Comparison of ENCODE assay signal across 1 cellular context in the genomic region with DNA sequence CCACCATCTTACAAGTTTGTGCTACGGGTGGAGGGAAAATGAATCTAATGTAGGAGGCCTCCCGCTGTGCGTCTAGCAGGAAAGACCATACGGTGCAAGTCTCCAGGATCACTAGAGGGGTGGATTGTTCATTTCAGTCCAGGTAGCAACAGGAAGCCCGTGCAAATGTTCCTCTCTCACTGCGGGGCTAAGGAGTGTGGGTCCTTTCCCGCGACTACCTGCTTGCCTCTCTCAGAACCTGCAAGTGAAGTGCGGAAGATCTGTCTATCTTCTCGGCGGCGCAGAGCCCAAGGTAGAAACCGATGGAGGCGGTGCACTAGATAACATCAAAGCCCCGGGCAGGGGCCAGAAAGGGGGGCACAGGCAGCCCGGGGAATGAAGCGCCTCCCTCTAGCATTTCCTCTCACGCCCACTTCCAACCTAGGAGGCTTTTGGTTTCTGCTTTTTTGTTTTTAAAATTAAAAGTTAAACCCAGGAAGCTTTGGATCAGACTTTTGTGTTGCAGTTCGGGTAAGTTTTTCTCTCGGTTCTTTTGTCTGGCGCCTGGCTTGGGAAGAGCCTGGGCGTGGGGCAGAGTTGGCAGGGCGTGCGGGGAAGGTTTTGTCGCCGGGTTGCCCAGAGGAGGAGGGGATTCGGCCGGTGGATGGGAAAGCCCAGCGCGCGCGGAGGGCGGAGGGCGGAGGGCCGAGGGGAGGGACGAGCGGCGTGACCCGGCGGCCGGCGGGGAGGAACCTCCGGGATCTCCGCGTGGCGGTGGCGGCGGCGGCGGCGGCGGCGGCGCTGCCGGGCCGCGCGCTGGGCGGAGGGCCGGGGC.
A peak's percentile ranks its signal among the peaks of the same experiment; 100 is the strongest.
TF ChIP-seq lines count a peak whose summit lies in the region.

No MANE protein-coding gene starts in this region.

TF ChIP-seq in HepG2, 621 proteins besides CTCF, POLR2A, EP300 and RAD21 (continued from another document and continues in another):
- TF ChIP-seq, protein P1, sequence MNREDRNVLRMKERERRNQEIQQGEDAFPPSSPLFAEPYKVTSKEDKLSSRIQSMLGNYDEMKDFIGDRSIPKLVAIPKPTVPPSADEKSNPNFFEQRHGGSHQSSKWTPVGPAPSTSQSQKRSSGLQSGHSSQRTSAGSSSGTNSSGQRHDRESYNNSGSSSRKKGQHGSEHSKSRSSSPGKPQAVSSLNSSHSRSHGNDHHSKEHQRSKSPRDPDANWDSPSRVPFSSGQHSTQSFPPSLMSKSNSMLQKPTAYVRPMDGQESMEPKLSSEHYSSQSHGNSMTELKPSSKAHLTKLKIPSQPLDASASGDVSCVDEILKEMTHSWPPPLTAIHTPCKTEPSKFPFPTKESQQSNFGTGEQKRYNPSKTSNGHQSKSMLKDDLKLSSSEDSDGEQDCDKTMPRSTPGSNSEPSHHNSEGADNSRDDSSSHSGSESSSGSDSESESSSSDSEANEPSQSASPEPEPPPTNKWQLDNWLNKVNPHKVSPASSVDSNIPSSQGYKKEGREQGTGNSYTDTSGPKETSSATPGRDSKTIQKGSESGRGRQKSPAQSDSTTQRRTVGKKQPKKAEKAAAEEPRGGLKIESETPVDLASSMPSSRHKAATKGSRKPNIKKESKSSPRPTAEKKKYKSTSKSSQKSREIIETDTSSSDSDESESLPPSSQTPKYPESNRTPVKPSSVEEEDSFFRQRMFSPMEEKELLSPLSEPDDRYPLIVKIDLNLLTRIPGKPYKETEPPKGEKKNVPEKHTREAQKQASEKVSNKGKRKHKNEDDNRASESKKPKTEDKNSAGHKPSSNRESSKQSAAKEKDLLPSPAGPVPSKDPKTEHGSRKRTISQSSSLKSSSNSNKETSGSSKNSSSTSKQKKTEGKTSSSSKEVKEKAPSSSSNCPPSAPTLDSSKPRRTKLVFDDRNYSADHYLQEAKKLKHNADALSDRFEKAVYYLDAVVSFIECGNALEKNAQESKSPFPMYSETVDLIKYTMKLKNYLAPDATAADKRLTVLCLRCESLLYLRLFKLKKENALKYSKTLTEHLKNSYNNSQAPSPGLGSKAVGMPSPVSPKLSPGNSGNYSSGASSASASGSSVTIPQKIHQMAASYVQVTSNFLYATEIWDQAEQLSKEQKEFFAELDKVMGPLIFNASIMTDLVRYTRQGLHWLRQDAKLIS (CRISPR knock-in tag; IDR thresholded peaks at IDR 0.05) = no peak
- no peak for TF ChIP-seq GZF1 (CRISPR knock-in tag; IDR thresholded peaks at IDR 0.05)
- TF ChIP-seq ARHGAP35 (CRISPR knock-in tag; IDR thresholded peaks at IDR 0.05; ENCODE audit: borderline replicate concordance) = no peak; the same call in 1 of the 2 replicates
- 0 out of 2 replicates have a peak, but pooled peaks have one; percentile 22 for TF ChIP-seq KDM3A (CRISPR knock-in tag; IDR thresholded peaks at IDR 0.05; ENCODE audit: low read depth)
- TF ChIP-seq ZC3H13 (CRISPR knock-in tag; IDR thresholded peaks at IDR 0.05) = no peak
- TF ChIP-seq, protein P2, sequence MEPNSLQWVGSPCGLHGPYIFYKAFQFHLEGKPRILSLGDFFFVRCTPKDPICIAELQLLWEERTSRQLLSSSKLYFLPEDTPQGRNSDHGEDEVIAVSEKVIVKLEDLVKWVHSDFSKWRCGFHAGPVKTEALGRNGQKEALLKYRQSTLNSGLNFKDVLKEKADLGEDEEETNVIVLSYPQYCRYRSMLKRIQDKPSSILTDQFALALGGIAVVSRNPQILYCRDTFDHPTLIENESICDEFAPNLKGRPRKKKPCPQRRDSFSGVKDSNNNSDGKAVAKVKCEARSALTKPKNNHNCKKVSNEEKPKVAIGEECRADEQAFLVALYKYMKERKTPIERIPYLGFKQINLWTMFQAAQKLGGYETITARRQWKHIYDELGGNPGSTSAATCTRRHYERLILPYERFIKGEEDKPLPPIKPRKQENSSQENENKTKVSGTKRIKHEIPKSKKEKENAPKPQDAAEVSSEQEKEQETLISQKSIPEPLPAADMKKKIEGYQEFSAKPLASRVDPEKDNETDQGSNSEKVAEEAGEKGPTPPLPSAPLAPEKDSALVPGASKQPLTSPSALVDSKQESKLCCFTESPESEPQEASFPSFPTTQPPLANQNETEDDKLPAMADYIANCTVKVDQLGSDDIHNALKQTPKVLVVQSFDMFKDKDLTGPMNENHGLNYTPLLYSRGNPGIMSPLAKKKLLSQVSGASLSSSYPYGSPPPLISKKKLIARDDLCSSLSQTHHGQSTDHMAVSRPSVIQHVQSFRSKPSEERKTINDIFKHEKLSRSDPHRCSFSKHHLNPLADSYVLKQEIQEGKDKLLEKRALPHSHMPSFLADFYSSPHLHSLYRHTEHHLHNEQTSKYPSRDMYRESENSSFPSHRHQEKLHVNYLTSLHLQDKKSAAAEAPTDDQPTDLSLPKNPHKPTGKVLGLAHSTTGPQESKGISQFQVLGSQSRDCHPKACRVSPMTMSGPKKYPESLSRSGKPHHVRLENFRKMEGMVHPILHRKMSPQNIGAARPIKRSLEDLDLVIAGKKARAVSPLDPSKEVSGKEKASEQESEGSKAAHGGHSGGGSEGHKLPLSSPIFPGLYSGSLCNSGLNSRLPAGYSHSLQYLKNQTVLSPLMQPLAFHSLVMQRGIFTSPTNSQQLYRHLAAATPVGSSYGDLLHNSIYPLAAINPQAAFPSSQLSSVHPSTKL (CRISPR knock-in tag; IDR thresholded peaks at IDR 0.05) = peak; percentile 71; the same call in 1 of the 2 replicates
- no peak for TF ChIP-seq CBFB (CRISPR knock-in tag; IDR thresholded peaks at IDR 0.05)
- TF ChIP-seq HNRNPH1 (optimal IDR thresholded peaks at IDR 0.05; ENCODE audit: low read depth, low read length) = no peak
- TF ChIP-seq ZBTB42 (CRISPR knock-in tag; IDR thresholded peaks at IDR 0.05) = no peak
- TF ChIP-seq GATAD2A (CRISPR knock-in tag; IDR thresholded peaks at IDR 0.05) = peak; percentile 80
- TF ChIP-seq ZNF33A (CRISPR knock-in tag; IDR thresholded peaks at IDR 0.05; ENCODE audit: borderline replicate concordance) = no peak
- TF ChIP-seq, protein P3, sequence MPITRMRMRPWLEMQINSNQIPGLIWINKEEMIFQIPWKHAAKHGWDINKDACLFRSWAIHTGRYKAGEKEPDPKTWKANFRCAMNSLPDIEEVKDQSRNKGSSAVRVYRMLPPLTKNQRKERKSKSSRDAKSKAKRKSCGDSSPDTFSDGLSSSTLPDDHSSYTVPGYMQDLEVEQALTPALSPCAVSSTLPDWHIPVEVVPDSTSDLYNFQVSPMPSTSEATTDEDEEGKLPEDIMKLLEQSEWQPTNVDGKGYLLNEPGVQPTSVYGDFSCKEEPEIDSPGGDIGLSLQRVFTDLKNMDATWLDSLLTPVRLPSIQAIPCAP (CRISPR knock-in tag; IDR thresholded peaks at IDR 0.05; ENCODE audit: low read depth) = no peak
- TF ChIP-seq NFIB (CRISPR knock-in tag; IDR thresholded peaks at IDR 0.05; ENCODE audit: borderline replicate concordance) = no peak
- TF ChIP-seq, protein P4, sequence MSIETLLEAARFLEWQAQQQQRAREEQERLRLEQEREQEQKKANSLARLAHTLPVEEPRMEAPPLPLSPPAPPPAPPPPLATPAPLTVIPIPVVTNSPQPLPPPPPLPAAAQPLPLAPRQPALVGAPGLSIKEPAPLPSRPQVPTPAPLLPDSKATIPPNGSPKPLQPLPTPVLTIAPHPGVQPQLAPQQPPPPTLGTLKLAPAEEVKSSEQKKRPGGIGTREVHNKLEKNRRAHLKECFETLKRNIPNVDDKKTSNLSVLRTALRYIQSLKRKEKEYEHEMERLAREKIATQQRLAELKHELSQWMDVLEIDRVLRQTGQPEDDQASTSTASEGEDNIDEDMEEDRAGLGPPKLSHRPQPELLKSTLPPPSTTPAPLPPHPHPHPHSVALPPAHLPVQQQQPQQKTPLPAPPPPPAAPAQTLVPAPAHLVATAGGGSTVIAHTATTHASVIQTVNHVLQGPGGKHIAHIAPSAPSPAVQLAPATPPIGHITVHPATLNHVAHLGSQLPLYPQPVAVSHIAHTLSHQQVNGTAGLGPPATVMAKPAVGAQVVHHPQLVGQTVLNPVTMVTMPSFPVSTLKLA (IDR thresholded peaks at IDR 0.05) = no peak
- TF ChIP-seq GABPA (IDR thresholded peaks at IDR 0.05; ENCODE audit: low read depth, low read length) = 0 out of 2 replicates have a peak, but pooled peaks have one; percentile 24
- peak; percentile 58; the same call in 1 of the 2 replicates for TF ChIP-seq GABPA (CRISPR knock-in tag; IDR thresholded peaks at IDR 0.05; ENCODE audit: low read depth)
- TF ChIP-seq FOXP1 (IDR thresholded peaks at IDR 0.05) = no peak
- peak; percentile 25; the same call in 1 of the 2 replicates for TF ChIP-seq FOXP1 (CRISPR knock-in tag; IDR thresholded peaks at IDR 0.05)
- TF ChIP-seq, protein P5, sequence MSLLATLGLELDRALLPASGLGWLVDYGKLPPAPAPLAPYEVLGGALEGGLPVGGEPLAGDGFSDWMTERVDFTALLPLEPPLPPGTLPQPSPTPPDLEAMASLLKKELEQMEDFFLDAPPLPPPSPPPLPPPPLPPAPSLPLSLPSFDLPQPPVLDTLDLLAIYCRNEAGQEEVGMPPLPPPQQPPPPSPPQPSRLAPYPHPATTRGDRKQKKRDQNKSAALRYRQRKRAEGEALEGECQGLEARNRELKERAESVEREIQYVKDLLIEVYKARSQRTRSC (CRISPR knock-in tag; IDR thresholded peaks at IDR 0.05; ENCODE audit: low read depth) = no peak
- TF ChIP-seq ZC3H4 (CRISPR knock-in tag; IDR thresholded peaks at IDR 0.05; ENCODE audit: borderline replicate concordance) = 0 out of 2 replicates have a peak, but pooled peaks have one; percentile 63
- TF ChIP-seq NFKBIZ (CRISPR knock-in tag; IDR thresholded peaks at IDR 0.05) = no peak; the same call in 1 of the 2 replicates
- TF ChIP-seq STAT5B (CRISPR knock-in tag; IDR thresholded peaks at IDR 0.05) = 0 out of 2 replicates have a peak, but pooled peaks have one; percentile 29
- peak; percentile 23; the same call in 1 of the 2 replicates for TF ChIP-seq MEF2D (CRISPR knock-in tag; IDR thresholded peaks at IDR 0.05)
- TF ChIP-seq ZNF790 (CRISPR knock-in tag; IDR thresholded peaks at IDR 0.05; ENCODE audit: borderline replicate concordance) = no peak
- TF ChIP-seq NFYB (CRISPR knock-in tag; IDR thresholded peaks at IDR 0.05) = no peak
- no peak for TF ChIP-seq NFE2L1 (CRISPR knock-in tag; IDR thresholded peaks at IDR 0.05; ENCODE audit: borderline replicate concordance)
- 0 out of 2 replicates have a peak, but pooled peaks have one; percentile 44 for TF ChIP-seq KLF11 (CRISPR knock-in tag; IDR thresholded peaks at IDR 0.05)
- TF ChIP-seq, protein P6, sequence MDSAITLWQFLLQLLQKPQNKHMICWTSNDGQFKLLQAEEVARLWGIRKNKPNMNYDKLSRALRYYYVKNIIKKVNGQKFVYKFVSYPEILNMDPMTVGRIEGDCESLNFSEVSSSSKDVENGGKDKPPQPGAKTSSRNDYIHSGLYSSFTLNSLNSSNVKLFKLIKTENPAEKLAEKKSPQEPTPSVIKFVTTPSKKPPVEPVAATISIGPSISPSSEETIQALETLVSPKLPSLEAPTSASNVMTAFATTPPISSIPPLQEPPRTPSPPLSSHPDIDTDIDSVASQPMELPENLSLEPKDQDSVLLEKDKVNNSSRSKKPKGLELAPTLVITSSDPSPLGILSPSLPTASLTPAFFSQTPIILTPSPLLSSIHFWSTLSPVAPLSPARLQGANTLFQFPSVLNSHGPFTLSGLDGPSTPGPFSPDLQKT (CRISPR knock-in tag; IDR thresholded peaks at IDR 0.05; ENCODE audit: borderline replicate concordance) = no peak
- TF ChIP-seq SRY (CRISPR knock-in tag; IDR thresholded peaks at IDR 0.05) = peak; percentile 54; the same call in 1 of the 2 replicates
- peak; percentile 77; the same call in 1 of the 2 replicates for TF ChIP-seq ZNF333 (CRISPR knock-in tag; IDR thresholded peaks at IDR 0.05; ENCODE audit: borderline replicate concordance)
- TF ChIP-seq ZNF570 (CRISPR knock-in tag; IDR thresholded peaks at IDR 0.05; ENCODE audit: borderline replicate concordance) = no peak
- no peak for TF ChIP-seq ZNF136 (CRISPR knock-in tag; IDR thresholded peaks at IDR 0.05; ENCODE audit: low read depth)
- TF ChIP-seq ZNF329 (CRISPR knock-in tag; IDR thresholded peaks at IDR 0.05; ENCODE audit: low read depth) = peak; percentile 82; the same call in 1 of the 2 replicates
- TF ChIP-seq CENPX (CRISPR knock-in tag; IDR thresholded peaks at IDR 0.05) = no peak
- TF ChIP-seq, protein P7, sequence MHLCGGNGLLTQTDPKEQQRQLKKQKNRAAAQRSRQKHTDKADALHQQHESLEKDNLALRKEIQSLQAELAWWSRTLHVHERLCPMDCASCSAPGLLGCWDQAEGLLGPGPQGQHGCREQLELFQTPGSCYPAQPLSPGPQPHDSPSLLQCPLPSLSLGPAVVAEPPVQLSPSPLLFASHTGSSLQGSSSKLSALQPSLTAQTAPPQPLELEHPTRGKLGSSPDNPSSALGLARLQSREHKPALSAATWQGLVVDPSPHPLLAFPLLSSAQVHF (CRISPR knock-in tag; IDR thresholded peaks at IDR 0.05) = no peak
- no peak for TF ChIP-seq FOSL1 (CRISPR knock-in tag; IDR thresholded peaks at IDR 0.05; ENCODE audit: borderline replicate concordance)
- TF ChIP-seq ZNF44 (CRISPR knock-in tag; IDR thresholded peaks at IDR 0.05) = no peak
- 0 out of 2 replicates have a peak, but pooled peaks have one; percentile 47 for TF ChIP-seq MIER2 (CRISPR knock-in tag; IDR thresholded peaks at IDR 0.05)
- no peak for TF ChIP-seq XBP1 (CRISPR knock-in tag; IDR thresholded peaks at IDR 0.05)
- TF ChIP-seq ZNF782 (CRISPR knock-in tag; IDR thresholded peaks at IDR 0.05; ENCODE audit: borderline replicate concordance) = no peak; the same call in 1 of the 2 replicates
- peak; percentile 81 for TF ChIP-seq TAF1 (CRISPR knock-in tag; IDR thresholded peaks at IDR 0.05)
- TF ChIP-seq ZIK1 (CRISPR knock-in tag; IDR thresholded peaks at IDR 0.05; ENCODE audit: borderline replicate concordance, low read depth) = no peak; the same call in 1 of the 2 replicates
- TF ChIP-seq, protein P8, sequence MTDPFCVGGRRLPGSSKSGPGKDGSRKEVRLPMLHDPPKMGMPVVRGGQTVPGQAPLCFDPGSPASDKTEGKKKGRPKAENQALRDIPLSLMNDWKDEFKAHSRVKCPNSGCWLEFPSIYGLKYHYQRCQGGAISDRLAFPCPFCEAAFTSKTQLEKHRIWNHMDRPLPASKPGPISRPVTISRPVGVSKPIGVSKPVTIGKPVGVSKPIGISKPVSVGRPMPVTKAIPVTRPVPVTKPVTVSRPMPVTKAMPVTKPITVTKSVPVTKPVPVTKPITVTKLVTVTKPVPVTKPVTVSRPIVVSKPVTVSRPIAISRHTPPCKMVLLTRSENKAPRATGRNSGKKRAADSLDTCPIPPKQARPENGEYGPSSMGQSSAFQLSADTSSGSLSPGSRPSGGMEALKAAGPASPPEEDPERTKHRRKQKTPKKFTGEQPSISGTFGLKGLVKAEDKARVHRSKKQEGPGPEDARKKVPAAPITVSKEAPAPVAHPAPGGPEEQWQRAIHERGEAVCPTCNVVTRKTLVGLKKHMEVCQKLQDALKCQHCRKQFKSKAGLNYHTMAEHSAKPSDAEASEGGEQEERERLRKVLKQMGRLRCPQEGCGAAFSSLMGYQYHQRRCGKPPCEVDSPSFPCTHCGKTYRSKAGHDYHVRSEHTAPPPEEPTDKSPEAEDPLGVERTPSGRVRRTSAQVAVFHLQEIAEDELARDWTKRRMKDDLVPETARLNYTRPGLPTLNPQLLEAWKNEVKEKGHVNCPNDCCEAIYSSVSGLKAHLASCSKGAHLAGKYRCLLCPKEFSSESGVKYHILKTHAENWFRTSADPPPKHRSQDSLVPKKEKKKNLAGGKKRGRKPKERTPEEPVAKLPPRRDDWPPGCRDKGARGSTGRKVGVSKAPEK (CRISPR knock-in tag; IDR thresholded peaks at IDR 0.05; ENCODE audit: borderline replicate concordance) = no peak
- TF ChIP-seq PPARG (CRISPR knock-in tag; conservative IDR thresholded peaks at IDR 0.05) = 0 out of 2 replicates have a peak, but pooled peaks have one; percentile 22
- no peak for TF ChIP-seq BRD4 (CRISPR knock-in tag; IDR thresholded peaks at IDR 0.05)
- TF ChIP-seq YEATS2 (CRISPR knock-in tag; IDR thresholded peaks at IDR 0.05; ENCODE audit: borderline replicate concordance) = peak; percentile 55; the same call in 1 of the 2 replicates
- no peak for TF ChIP-seq ZSCAN21 (CRISPR knock-in tag; IDR thresholded peaks at IDR 0.05; ENCODE audit: borderline replicate concordance)
